In genomic region chr1:16774773-16775172, GRCh38 we compare ENCODE assay signal across 7 cellular contexts. TPM values are rescaled to one million over a fixed set of nuclear protein-coding genes. Genes with fewer than 3 reads are reported as not detected.
"Had no signal": no experiment of that assay in that cellular context is flagged by ENCODE, and none has a peak within 500 bp of the region (broad histone marks: within the 10 kb centered on the region; RNA-seq: fewer than 3 reads in every experiment).

No MANE protein-coding gene starts in this region.

RNA-seq across cellular contexts. Expression of gene RNU1-4, which starts 34.5 kb away (rescaled TPM):
- polyA plus RNA-seq: lung, ovary, right cardiac atrium, sigmoid colon, small intestine, thymus, urinary bladder had no signal
